In genomic region chr1:26336477-26337205, GRCh38 we compare ENCODE assay signal across 8 cellular contexts. TPM values are rescaled to one million over a fixed set of nuclear protein-coding genes. Genes with fewer than 3 reads are reported as not detected.
A peak's percentile ranks its signal among the peaks of the same experiment; 100 is the strongest.
DNase-seq lines count a peak whose midpoint lies in the region; ATAC-seq and TF ChIP-seq lines count a peak whose summit lies in the region.

No MANE protein-coding gene starts in this region.

- H3K27me3 Mint-ChIP-seq in neural crest cell (ENCODE audit: low read depth) = peaks cover 16% of the 10 kb centered on the region

- no peaks in the 10 kb centered on the region for H3K36me3 ChIP-seq in subcutaneous abdominal adipose tissue (ENCODE audit: control insufficient read depth in 5 of 5, insufficient read depth in 5 of 5, low read length in 5 of 5)

- H3K4me1 Mint-ChIP-seq in neural crest cell = peaks cover 21% of the 10 kb centered on the region

- H3K27ac ChIP-seq in subcutaneous abdominal adipose tissue (ENCODE audit: low read depth, low read length) = no peak overlapping the region

- H3K4me3 ChIP-seq in subcutaneous abdominal adipose tissue (ENCODE audit: low read depth in 1 of 5, low read length in 5 of 5) = peak overlapping the region in 4 of 5 donors; percentile 57 to 66 (median 59)

- H3K4me1 ChIP-seq in subcutaneous abdominal adipose tissue (ENCODE audit: control insufficient read depth in 5 of 5, insufficient read depth in 5 of 5, low read length in 5 of 5) = peaks cover 0 to 15% (median 12%) of the 10 kb centered on the region in 5 donors

- no peak overlapping the region for H3K9ac ChIP-seq in subcutaneous abdominal adipose tissue (ENCODE audit: low read length in 5 of 5)

- DNase-seq in EL (peak; percentile 66), NCI-H748 (lab: John Stamatoyannopoulos, UW; ENCODE audit: unreplicated experiment) (peak; percentile 92), activated T-cell treated with anti-CD3 and anti-CD28 coated beads for 1 hour (ENCODE audit: low read depth) (peak; percentile 83), neural crest cell (ENCODE audit: low read depth, low spot score) (peak; percentile 42), globus pallidus (ENCODE audit: low spot score) (no peak)

- no peaks in the 10 kb centered on the region for H3K9me3 Mint-ChIP-seq in neural crest cell

- no peak overlapping the region for H3K27ac Mint-ChIP-seq in neural crest cell (ENCODE audit: unreplicated experiment)

- H3K9me3 ChIP-seq in subcutaneous abdominal adipose tissue (ENCODE audit: control insufficient read depth in 5 of 5, low read length in 5 of 5) = no peaks in the 10 kb centered on the region

- H3K4me3 Mint-ChIP-seq in neural crest cell = peak overlapping the region; percentile 65

- ATAC-seq in HG03103 (IDR thresholded peaks at IDR 0.05; ENCODE audit: low read depth, unreplicated experiment) (peak; percentile 44), esophagus mucosa (peak; percentile 93)

- H3K27me3 ChIP-seq in subcutaneous abdominal adipose tissue (ENCODE audit: control insufficient read depth in 5 of 5, insufficient read depth in 4 of 5, low read length in 5 of 5) = peaks cover 0 to 13% (median 0%) of the 10 kb centered on the region in 5 donors

- no peak for TF ChIP-seq CTCF in neural crest cell (conservative IDR thresholded peaks at IDR 0.05)

- H3K36me3 Mint-ChIP-seq in neural crest cell (ENCODE audit: low read depth) = no peaks in the 10 kb centered on the region

RNA-seq across cellular contexts. Expression of gene CRYBG2, which starts 17.3 kb away (rescaled TPM):
- 111 TPM for total RNA-seq in esophagus mucosa
- 3.8 and 6.3 TPM in 2 replicates for total RNA-seq in neural crest cell

RNA-seq across cellular contexts. Expression of gene CD52, which starts 18.9 kb away (rescaled TPM):
- total RNA-seq in esophagus mucosa = 7.5 TPM
- not detected in 2 replicates for total RNA-seq in neural crest cell

RNA-seq across cellular contexts. Expression of gene UBXN11, which starts 30.2 kb away (rescaled TPM):
- total RNA-seq in esophagus mucosa (7.2 TPM), neural crest cell (33.5 and 35.5 TPM in 2 replicates)

RNA-seq across cellular contexts. Expression of gene ZNF683, which starts 35.9 kb away (rescaled TPM):
- total RNA-seq in esophagus mucosa (not detected), neural crest cell (not detected in 2 replicates)

RNA-seq across cellular contexts. Expression of gene SH3BGRL3, which starts 56.8 kb away (rescaled TPM):
- total RNA-seq in esophagus mucosa (242 TPM), neural crest cell (97.9 and 100 TPM in 2 replicates)

Comparison
In these comparisons a context has a peak if more than half of its experiments do, and no peak if none do; other contexts are left out.
1. RNA of gene CRYBG2, which starts 17.3 kb away (total RNA-seq): 111 TPM in esophagus mucosa (single experiment); 3.8 to 6.3 TPM in neural crest cell; every median in the first group is over 10 times any median in the second.